Comparison of ENCODE assay signal across 8 cellular contexts in genomic region chr9:113401027-113401792, GRCh38. TPM values are rescaled to one million over a fixed set of nuclear protein-coding genes. Genes with fewer than 3 reads are reported as not detected.
DNase-seq lines count a peak whose midpoint lies in the region; ATAC-seq and TF ChIP-seq lines count a peak whose summit lies in the region.

TSS of gene ALAD (minus strand) at chr9:113401284. CDS start at chr9:113393559, 7,725 bp downstream.

- no peaks in the 10 kb centered on the region for H3K36me3 ChIP-seq in CD4-positive, alpha-beta memory T cell (ENCODE audit: insufficient read depth, low read length)

- peaks cover 14 to 31% (median 23%) of the 10 kb centered on the region in 4 donors for H3K4me1 Mint-ChIP-seq in CD4-positive, alpha-beta memory T cell

- H3K4me3 Mint-ChIP-seq in CD4-positive, alpha-beta memory T cell, result peak within 1 kb of the TSS; percentile 91 to 98 (median 94)

- H3K9me3 Mint-ChIP-seq in CD4-positive, alpha-beta memory T cell, result no peaks in the 10 kb centered on the region

- DNase-seq in CD4-positive, alpha-beta memory T cell, result peak; percentile 98 to 100 (median 99)
- DNase-seq in NCI-H82 (lab: John Stamatoyannopoulos, UW) (peak; percentile 99), dermis microvascular lymphatic vessel endothelial cell (ENCODE audit: low read depth in 2 of 2) (peak; percentile 93 to 99), lower leg skin (ENCODE audit: low spot score in 2 of 2) (peak; percentile 97 to 100)
- peak; percentile 99 for DNase-seq in activated CD4-positive, alpha-beta T cell treated with anti-CD3 and anti-CD28 coated beads, Interleukin-2, amount 50 U/mL, for 48 hours
- DNase-seq in stimulated activated CD4-positive, alpha-beta T cell treated with anti-CD3 and anti-CD28 coated beads, Interleukin-4, amount 100 ng/mL, for 48 hours (ENCODE audit: low read depth in 2 of 2), result peak; percentile 99

- no peaks in the 10 kb centered on the region for H3K27me3 ChIP-seq in CD4-positive, alpha-beta memory T cell (ENCODE audit: insufficient read depth, low read length)

- POLR2A ChIA-PET in CD4-positive, alpha-beta memory T cell (lab: Charles Lee; ENCODE audit: partially characterized antibody), result interaction anchor here (0.6 to 4.9 kb wide), 15 partner anchors 10 to 254 kb away, joined by 3 to 93 read pairs (median 4); partner anchors contain the start of genes C9orf43, CDC26, HDHD3 and POLE3

- 2% methylated on average over 22 to 34 of the region's 50 CpGs for WGBS in lower leg skin, 2 donors

- CTCF ChIA-PET in CD4-positive, alpha-beta memory T cell (lab: Charles Lee; ENCODE audit: partially characterized antibody), result interaction anchor here (0.6 to 8.5 kb wide), 23 partner anchors 8 to 255 kb away, joined by 3 to 72 read pairs (median 4); partner anchors contain the start of genes C9orf43, CDC26, HDHD3 and POLE3

- H3K27ac ChIP-seq in CD4-positive, alpha-beta memory T cell (ENCODE audit: low read depth, low read length), result peak within 1 kb of the TSS; percentile 52

- peaks cover 0 to 3% of the 10 kb centered on the region in 2 donors for H3K36me3 Mint-ChIP-seq in CD4-positive, alpha-beta memory T cell

- intact Hi-C loops in CD4-positive, alpha-beta memory T cell (cut with micrococcal nuclease), result loop anchor here (1.0 to 2.0 kb wide), 8 partner anchors 9 to 257 kb away; partner anchors contain the start of genes C9orf43, CDC26, POLE3 and PRPF4
- intact Hi-C loops in lower leg skin (cut with DNase I; ENCODE audit: low total_unique reads), result no loop called here

- ATAC-seq in GM19438 (IDR thresholded peaks at IDR 0.05; ENCODE audit: low read depth, unreplicated experiment), result peak; percentile 98
- peak; percentile 88 for ATAC-seq in HG03575 (IDR thresholded peaks at IDR 0.05; ENCODE audit: extremely low read depth, insufficient number of reproducible peaks, low FRiP score, unreplicated experiment)

- peak in 1 of 3 donors; percentile 54 for TF ChIP-seq CTCF in lower leg skin (IDR thresholded peaks at IDR 0.05)

- peaks cover 16% of the 10 kb centered on the region for H3K4me1 ChIP-seq in CD4-positive, alpha-beta memory T cell (ENCODE audit: insufficient read depth, low read length)

- no peaks in the 10 kb centered on the region for H3K9me3 ChIP-seq in CD4-positive, alpha-beta memory T cell (ENCODE audit: control insufficient read depth in 1 of 2, low read length in 2 of 2)

- peak within 1 kb of the TSS; percentile 34 to 96 for H3K4me3 ChIP-seq in CD4-positive, alpha-beta memory T cell (ENCODE audit: low read length in 2 of 2)
- peak within 1 kb of the TSS; percentile 57 for H3K4me3 ChIP-seq in lower leg skin (ENCODE audit: low read depth, poor library complexity, severe bottlenecking)

- no peak for TF ChIP-seq POLR2A in lower leg skin (IDR thresholded peaks at IDR 0.05)

- peak within 1 kb of the TSS; percentile 77 to 94 (median 89) for H3K27ac Mint-ChIP-seq in CD4-positive, alpha-beta memory T cell

- no peaks in the 10 kb centered on the region for H3K27me3 Mint-ChIP-seq in CD4-positive, alpha-beta memory T cell

RNA-seq across cellular contexts. Expression of gene ALAD, which starts in this region (rescaled TPM):
- total RNA-seq in CD4-positive, alpha-beta memory T cell, result 10 to 100 TPM; 39.9 TPM
- 10 to 100 TPM; 16.4 to 23.8 TPM for polyA plus RNA-seq in CD4-positive, alpha-beta memory T cell
- 12.9 and 13.6 TPM in 2 replicates for total RNA-seq in dermis microvascular lymphatic vessel endothelial cell
- 10 to 100 TPM; 26.0 to 60.7 (median 39.9) TPM for total RNA-seq in lower leg skin

Comparison
In these comparisons a context has a peak if more than half of its experiments do, and no peak if none do; other contexts are left out.
1. Peak in every context shown above with its lines: DNase-seq, ATAC-seq, H3K4me3 ChIP-seq and H3K27ac ChIP-seq.